In the genomic region with DNA sequence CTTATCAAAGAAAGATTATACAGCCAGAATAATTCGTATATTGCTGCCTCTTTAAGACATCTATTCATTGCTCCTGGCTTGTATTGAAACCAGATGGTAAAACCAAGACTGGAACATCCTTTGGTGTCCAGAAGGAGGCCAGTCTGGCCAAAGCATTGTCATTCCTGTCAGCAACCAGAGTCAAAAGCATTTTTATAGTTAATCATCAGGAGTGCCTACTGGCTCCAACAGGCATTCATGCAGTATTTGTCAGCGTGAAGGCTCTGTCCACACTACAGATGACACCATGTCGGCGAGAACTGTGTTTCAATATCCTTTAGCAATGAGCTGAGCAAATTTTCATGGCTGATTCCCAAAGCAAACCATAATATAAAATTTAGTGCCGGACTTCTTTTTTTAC, we compare ENCODE assay signal across 14 cellular contexts.
A peak's percentile ranks its signal among the peaks of the same experiment; 100 is the strongest.
DNase-seq lines count a peak whose midpoint lies in the region; ATAC-seq lines count a peak whose summit lies in the region.
"Had no signal": no experiment of that assay in that cellular context is flagged by ENCODE, and none has a peak within 500 bp of the region (broad histone marks: within the 10 kb centered on the region; RNA-seq: fewer than 3 reads in every experiment).

No MANE protein-coding gene starts in this region.

- DNase-seq in AG08395 (ENCODE audit: low spot score) (peak; percentile 29), GM04503 (ENCODE audit: low read depth) (peak; percentile 20), NCI-H69 (lab: John Stamatoyannopoulos, UW) (peak; percentile 79), fibroblast of gingiva (ENCODE audit: low read depth) (peak; percentile 56), NCI-H226 (no peak), NCI-H524 (lab: John Stamatoyannopoulos, UW) (no peak)
- no peak for DNase-seq in activated naive CD4-positive, alpha-beta T cell treated with anti-CD3 and anti-CD28 coated beads, Interleukin-2, amount 50 U/mL, for 16 hours
- DNase-seq: 8988T, H9, NCI-H1417 treated with DMSO at 0.1 percent for 48 hours, NCI-H2029 treated with DMSO at 0.1 percent for 48 hours, NCI-H2171 treated with DMSO at 0.1 percent for 48 hours, NCI-H526 had no signal

- ATAC-seq in HG02981 (IDR thresholded peaks at IDR 0.05; ENCODE audit: unreplicated experiment): no peak

Comparison
In these comparisons a context has a peak if more than half of its experiments do, and no peak if none do; other contexts are left out.
1. DNase-seq: peak in AG08395 (single experiment), GM04503 (single experiment), NCI-H69 (single experiment) and fibroblast of gingiva (single experiment); none in NCI-H226 (single experiment), activated naive CD4-positive, alpha-beta T cell treated with anti-CD3 and anti-CD28 coated beads, Interleukin-2, amount 50 U/mL, for 16 hours (single experiment) and NCI-H524 (0 of 2).